Comparison of ENCODE assay signal across 22 cellular contexts in genomic region chr15:77831989-77832388, GRCh38.
DNase-seq lines count a peak whose midpoint lies in the region; ATAC-seq and TF ChIP-seq lines count a peak whose summit lies in the region.
"Had no signal": no experiment of that assay in that cellular context is flagged by ENCODE, and none has a peak within 500 bp of the region (broad histone marks: within the 10 kb centered on the region; RNA-seq: fewer than 3 reads in every experiment).

No MANE protein-coding gene starts in this region.

- H3K9me3 Mint-ChIP-seq in natural killer cell treated with Interleukin-12 subunit alpha and Interleukin-12 subunit beta and Interleukin-15 and Interleukin-18, amount 100 ng/mL, for 72 hours: no peaks in the 10 kb centered on the region
- no peaks in the 10 kb centered on the region for H3K9me3 Mint-ChIP-seq in natural killer cell
- H3K9me3 Mint-ChIP-seq: T-helper 2 cell treated with Interferon-gamma antibody and Interleukin-4, amounts not matched to agents 5 μg/mL and 100 μg/mL, for 36 hours had no signal

- H3K36me3 Mint-ChIP-seq in natural killer cell treated with Interleukin-12 subunit alpha and Interleukin-12 subunit beta and Interleukin-15 and Interleukin-18, amount 100 ng/mL, for 72 hours: no peaks in the 10 kb centered on the region
- H3K36me3 Mint-ChIP-seq in natural killer cell: no peaks in the 10 kb centered on the region

- H3K27me3 Mint-ChIP-seq in natural killer cell treated with Interleukin-12 subunit alpha and Interleukin-12 subunit beta and Interleukin-15 and Interleukin-18, amount 100 ng/mL, for 72 hours: peaks cover 0 to 3% of the 10 kb centered on the region in 2 donors
- H3K27me3 Mint-ChIP-seq in natural killer cell (ENCODE audit: low read depth in 2 of 2): no peaks in the 10 kb centered on the region

- DNase-seq in natural killer cell treated with Interleukin-12 subunit alpha and Interleukin-12 subunit beta and Interleukin-15 and Interleukin-18, amount 100 ng/mL, for 72 hours (ENCODE audit: low spot score): peak; percentile 23
- no peak for DNase-seq in natural killer cell
- DNase-seq in NCI-H524 treated with DMSO at 0.1 percent for 48 hours (lab: John Stamatoyannopoulos, UW): peak; percentile 77
- DNase-seq in left kidney (ENCODE audit: low read depth, low spot score): peak; percentile 90
- DNase-seq in central memory CD4-positive, alpha-beta T cell: no peak
- DNase-seq in A172 (ENCODE audit: low spot score): no peak
- DNase-seq in activated gamma-delta T cell (lab: John Stamatoyannopoulos, UW): no peak
- DNase-seq: activated CD4-positive, alpha-beta T cell treated with anti-CD3 and anti-CD28 coated beads for 48 hours; activated T-cell treated with anti-CD3 and anti-CD28 coated beads for 4 hours; COR-L47; dermis blood vessel endothelial cell; foreskin keratinocyte; HCEC 1CT; Kasumi-1; NCI-H1436 treated with DMSO at 0.1 percent for 48 hours; nucleus accumbens; SIG-M5; stimulated activated CD4-positive, alpha-beta T cell treated with anti-CD3 and anti-CD28 coated beads, Interleukin-15, amount 100 ng/mL, for 24 hours; stimulated activated CD4-positive, alpha-beta T cell treated with anti-CD3 and anti-CD28 coated beads, Interleukin-4, amount 100 ng/mL, for 4 hours had no signal

- no peak for ATAC-seq in natural killer cell treated with Interleukin-12 subunit alpha and Interleukin-12 subunit beta and Interleukin-15 and Interleukin-18, amount 100 ng/mL, for 72 hours
- no peak for ATAC-seq in natural killer cell
- ATAC-seq: esophagus mucosa, foreskin keratinocyte, HepG2 had no signal

- intact Hi-C loops in natural killer cell (cut with micrococcal nuclease): no loop called here

- H3K4me3 Mint-ChIP-seq in natural killer cell treated with Interleukin-12 subunit alpha and Interleukin-12 subunit beta and Interleukin-15 and Interleukin-18, amount 100 ng/mL, for 72 hours: no peak overlapping the region
- no peak overlapping the region for H3K4me3 Mint-ChIP-seq in natural killer cell
- H3K4me3 Mint-ChIP-seq: T-helper 2 cell treated with Interferon-gamma antibody and Interleukin-4, amounts not matched to agents 5 μg/mL and 100 μg/mL, for 36 hours had no signal

- TF ChIP-seq CTCF in natural killer cell (IDR thresholded peaks at IDR 0.05): no peak

- peaks cover 0 to 2% of the 10 kb centered on the region in 2 donors for H3K4me1 Mint-ChIP-seq in natural killer cell treated with Interleukin-12 subunit alpha and Interleukin-12 subunit beta and Interleukin-15 and Interleukin-18, amount 100 ng/mL, for 72 hours (ENCODE audit: low read depth in 2 of 2)
- H3K4me1 Mint-ChIP-seq in natural killer cell: no peaks in the 10 kb centered on the region

- no peak overlapping the region for H3K27ac Mint-ChIP-seq in natural killer cell treated with Interleukin-12 subunit alpha and Interleukin-12 subunit beta and Interleukin-15 and Interleukin-18, amount 100 ng/mL, for 72 hours
- H3K27ac Mint-ChIP-seq in natural killer cell: no peak overlapping the region
- H3K27ac Mint-ChIP-seq: T-helper 2 cell treated with Interferon-gamma antibody and Interleukin-4, amounts not matched to agents 5 μg/mL and 100 μg/mL, for 36 hours had no signal

Comparison
In these comparisons a context has a peak if more than half of its experiments do, and no peak if none do; other contexts are left out.
1. DNase-seq: peak in natural killer cell treated with Interleukin-12 subunit alpha and Interleukin-12 subunit beta and Interleukin-15 and Interleukin-18, amount 100 ng/mL, for 72 hours (single experiment), NCI-H524 treated with DMSO at 0.1 percent for 48 hours (single experiment) and left kidney (single experiment); none in natural killer cell (single experiment), central memory CD4-positive, alpha-beta T cell (single experiment), A172 (single experiment) and activated gamma-delta T cell (single experiment).